9 cellular contexts compared by ENCODE assay signal in genomic region chr18:70454705-70455322, GRCh38.
DNase-seq lines count a peak whose midpoint lies in the region; ATAC-seq and TF ChIP-seq lines count a peak whose summit lies in the region.
"Had no signal": no experiment of that assay in that cellular context is flagged by ENCODE, and none has a peak within 500 bp of the region (broad histone marks: within the 10 kb centered on the region; RNA-seq: fewer than 3 reads in every experiment).

No MANE protein-coding gene starts in this region.

- 35 to 40% methylated on average over 5 of the region's 5 CpGs for WGBS in sigmoid colon, 2 donors

- no peak overlapping the region for H3K27ac ChIP-seq in sigmoid colon

- no peaks in the 10 kb centered on the region for H3K27me3 Mint-ChIP-seq in activated CD4-positive, alpha-beta T cell treated with anti-CD3 and anti-CD28 coated beads, Interleukin-2, amount 10 ng/mL, durations not matched to agents 7 days and 5 days
- H3K27me3 Mint-ChIP-seq: activated naive CD4-positive, alpha-beta T cell treated with anti-CD3 and anti-CD28 coated beads, Interleukin-2, amount 50 U/mL, for 24 hours had no signal

- H3K27me3 ChIP-seq in sigmoid colon = no peaks in the 10 kb centered on the region

- no peaks in the 10 kb centered on the region for H3K9me3 Mint-ChIP-seq in activated CD4-positive, alpha-beta T cell treated with anti-CD3 and anti-CD28 coated beads, Interleukin-2, amount 10 ng/mL, durations not matched to agents 7 days and 5 days
- H3K9me3 Mint-ChIP-seq: activated naive CD4-positive, alpha-beta T cell treated with anti-CD3 and anti-CD28 coated beads, Interleukin-2, amount 50 U/mL, for 24 hours had no signal

- peaks cover 0 to 3% (median 0%) of the 10 kb centered on the region in 4 donors for H3K4me1 ChIP-seq in sigmoid colon

- DNase-seq in DMS153 treated with DMSO at 0.1 percent for 48 hours (lab: John Stamatoyannopoulos, UW; ENCODE audit: unreplicated experiment) (peak; percentile 26), NCI-H2196 (lab: John Stamatoyannopoulos, UW; ENCODE audit: unreplicated experiment) (peak; percentile 68), glomerular endothelial cell (ENCODE audit: extremely low read depth, low read depth, low spot score) (peak; percentile 58), sigmoid colon (no peak)
- DNase-seq in activated CD4-positive, alpha-beta T cell treated with anti-CD3 and anti-CD28 coated beads, Interleukin-2, amount 10 ng/mL, durations not matched to agents 7 days and 5 days = peak; percentile 59
- DNase-seq in activated T-cell treated with anti-CD3 and anti-CD28 coated beads, Interleukin-2, amount 50 U/mL, for 1 hour = no peak

- intact Hi-C loops in sigmoid colon (cut with DNase I) = loop anchor here (5.0 kb wide), 1 partner anchor 258 kb away; no protein-coding TSS in a partner anchor

- POLR2A ChIA-PET in activated CD4-positive, alpha-beta T cell treated with anti-CD3 and anti-CD28 coated beads, Interleukin-2, amount 10 ng/mL, durations not matched to agents 7 days and 5 days (lab: Charles Lee) = no interaction called here

- ATAC-seq in GM18907 (IDR thresholded peaks at IDR 0.05; ENCODE audit: unreplicated experiment) (peak; percentile 77), HG03095 (IDR thresholded peaks at IDR 0.05; ENCODE audit: unreplicated experiment) (peak; percentile 80)

- H3K9me3 ChIP-seq in sigmoid colon = no peaks in the 10 kb centered on the region

- no peak overlapping the region for H3K4me3 ChIP-seq in sigmoid colon

- TF ChIP-seq EP300 in sigmoid colon (IDR thresholded peaks at IDR 0.05) = no peak

- H3K27ac Mint-ChIP-seq in activated CD4-positive, alpha-beta T cell treated with anti-CD3 and anti-CD28 coated beads, Interleukin-2, amount 10 ng/mL, durations not matched to agents 7 days and 5 days = no peak overlapping the region
- H3K27ac Mint-ChIP-seq: activated naive CD4-positive, alpha-beta T cell treated with anti-CD3 and anti-CD28 coated beads, Interleukin-2, amount 50 U/mL, for 24 hours had no signal

- CTCF ChIA-PET in activated CD4-positive, alpha-beta T cell treated with anti-CD3 and anti-CD28 coated beads, Interleukin-2, amount 10 ng/mL, durations not matched to agents 7 days and 5 days (lab: Charles Lee) = interaction anchor here (1.3 to 1.7 kb wide), 2 partner anchors 11 to 15 kb away, joined by 3 read pairs; no protein-coding TSS in a partner anchor

- no peaks in the 10 kb centered on the region for H3K36me3 Mint-ChIP-seq in activated CD4-positive, alpha-beta T cell treated with anti-CD3 and anti-CD28 coated beads, Interleukin-2, amount 10 ng/mL, durations not matched to agents 7 days and 5 days (ENCODE audit: low read depth)
- H3K36me3 Mint-ChIP-seq: activated naive CD4-positive, alpha-beta T cell treated with anti-CD3 and anti-CD28 coated beads, Interleukin-2, amount 50 U/mL, for 24 hours had no signal

- TF ChIP-seq POLR2A in sigmoid colon (IDR thresholded peaks at IDR 0.05) = no peak

- H3K4me1 Mint-ChIP-seq in activated CD4-positive, alpha-beta T cell treated with anti-CD3 and anti-CD28 coated beads, Interleukin-2, amount 10 ng/mL, durations not matched to agents 7 days and 5 days = no peaks in the 10 kb centered on the region
- H3K4me1 Mint-ChIP-seq: activated naive CD4-positive, alpha-beta T cell treated with anti-CD3 and anti-CD28 coated beads, Interleukin-2, amount 50 U/mL, for 24 hours had no signal

- peak in 3 of 4 experiments; percentile 55 to 71 (median 70) for TF ChIP-seq CTCF in sigmoid colon (IDR thresholded peaks at IDR 0.05)

- no peak overlapping the region for H3K4me3 Mint-ChIP-seq in activated CD4-positive, alpha-beta T cell treated with anti-CD3 and anti-CD28 coated beads, Interleukin-2, amount 10 ng/mL, durations not matched to agents 7 days and 5 days
- H3K4me3 Mint-ChIP-seq: activated naive CD4-positive, alpha-beta T cell treated with anti-CD3 and anti-CD28 coated beads, Interleukin-2, amount 50 U/mL, for 24 hours had no signal

- no peaks in the 10 kb centered on the region for H3K36me3 ChIP-seq in sigmoid colon

Comparison
In these comparisons a context has a peak if more than half of its experiments do, and no peak if none do; other contexts are left out.
1. DNase-seq: peak in DMS153 treated with DMSO at 0.1 percent for 48 hours (single experiment), NCI-H2196 (single experiment), activated CD4-positive, alpha-beta T cell treated with anti-CD3 and anti-CD28 coated beads, Interleukin-2, amount 10 ng/mL, durations not matched to agents 7 days and 5 days (single experiment) and glomerular endothelial cell (single experiment); none in sigmoid colon (single experiment) and activated T-cell treated with anti-CD3 and anti-CD28 coated beads, Interleukin-2, amount 50 U/mL, for 1 hour (single experiment).